ENCODE assay signal across 1 cellular context in genomic region chr14:35403397-35404245, GRCh38.
TF ChIP-seq lines count a peak whose summit lies in the region.

No MANE protein-coding gene starts in this region.

TF ChIP-seq in GM12878, 131 proteins besides CTCF, POLR2A, EP300 and RAD21 (continued from another document and continues in another):
- TF ChIP-seq ZBTB33 (IDR thresholded peaks at IDR 0.05): no peak
- peak; percentile 84 to 87 for TF ChIP-seq IKZF2 (IDR thresholded peaks at IDR 0.05)
- no peak for TF ChIP-seq EZH2 (IDR thresholded peaks at IDR 0.05; ENCODE audit: borderline replicate concordance, control insufficient read depth, low read depth, low read length)
- no peak for TF ChIP-seq ZBTB40 (IDR thresholded peaks at IDR 0.05; ENCODE audit: borderline replicate concordance)
- no peak for TF ChIP-seq BRCA1 (IDR thresholded peaks at IDR 0.05; ENCODE audit: low read depth, low read length)
- no peak for TF ChIP-seq NR2C2 (IDR thresholded peaks at IDR 0.05; ENCODE audit: borderline replicate concordance, control insufficient read depth, insufficient read length, low read depth)
- peak; percentile 84 for TF ChIP-seq DPF2 (IDR thresholded peaks at IDR 0.05)
- no peak for TF ChIP-seq ZNF274 (IDR thresholded peaks at IDR 0.05; ENCODE audit: insufficient read depth, insufficient read length)
- TF ChIP-seq PRDM15 (CRISPR knock-in tag; IDR thresholded peaks at IDR 0.05): no peak
- TF ChIP-seq NRF1 (conservative IDR thresholded peaks at IDR 0.05; ENCODE audit: low read depth, low read length): peak; percentile 26; the same call in 1 of the 2 replicates
- no peak for TF ChIP-seq CHD1 (IDR thresholded peaks at IDR 0.05; ENCODE audit: low read depth, low read length)
- TF ChIP-seq SP1 (IDR thresholded peaks at IDR 0.05; ENCODE audit: low read depth, low read length): peak; percentile 72
- peak; percentile 72 for TF ChIP-seq BACH1 (IDR thresholded peaks at IDR 0.05; ENCODE audit: borderline replicate concordance)
- TF ChIP-seq CREB1 (IDR thresholded peaks at IDR 0.05; ENCODE audit: low read depth): peak; percentile 50; the same call in 1 of the 2 replicates
- no peak for TF ChIP-seq KLF5 (IDR thresholded peaks at IDR 0.05; ENCODE audit: partially characterized antibody)
- TF ChIP-seq PBX3 (IDR thresholded peaks at IDR 0.05; ENCODE audit: insufficient replicate concordance, low read depth, low read length): no peak
- TF ChIP-seq RFX5 (IDR thresholded peaks at IDR 0.05; ENCODE audit: low read depth, low read length): no peak
- peak; percentile 83 for TF ChIP-seq IKZF1 (conservative IDR thresholded peaks at IDR 0.05)
- TF ChIP-seq PAX8 (IDR thresholded peaks at IDR 0.05): no peak
- peak; percentile 27; the same call in 1 of the 2 replicates for TF ChIP-seq TCF3 (IDR thresholded peaks at IDR 0.05; ENCODE audit: borderline replicate concordance, insufficient read depth, low read depth, low read length)
- no peak for TF ChIP-seq NR2C1 (IDR thresholded peaks at IDR 0.05)
- TF ChIP-seq SMC3 (IDR thresholded peaks at IDR 0.05; ENCODE audit: borderline replicate concordance, low read length): no peak
- peak; percentile 78 for TF ChIP-seq MXI1 (IDR thresholded peaks at IDR 0.05; ENCODE audit: low read depth, low read length)
- no peak for TF ChIP-seq SIX5 (IDR thresholded peaks at IDR 0.05; ENCODE audit: low read depth, low read length, severe bottlenecking)
- TF ChIP-seq CBX3 (IDR thresholded peaks at IDR 0.05; ENCODE audit: borderline replicate concordance, low read depth): no peak
- TF ChIP-seq RELB (IDR thresholded peaks at IDR 0.05; ENCODE audit: low read depth): peak; percentile 98
- no peak for TF ChIP-seq USF1 (IDR thresholded peaks at IDR 0.05; ENCODE audit: borderline replicate concordance, extremely low read length, insufficient read depth, low read depth, low read length)
- TF ChIP-seq E4F1 (IDR thresholded peaks at IDR 0.05; ENCODE audit: borderline replicate concordance, partially characterized antibody): no peak
- TF ChIP-seq ZNF24 (IDR thresholded peaks at IDR 0.05): peak; percentile 89
- peak; percentile 75; the same call in 1 of the 2 replicates for TF ChIP-seq FOXM1 (IDR thresholded peaks at IDR 0.05; ENCODE audit: low read depth, low read length)
- no peak; the same call in 1 of the 2 replicates for TF ChIP-seq TAF1 (IDR thresholded peaks at IDR 0.05; ENCODE audit: borderline replicate concordance, low read depth, low read length)
- no peak for TF ChIP-seq KDM1A (IDR thresholded peaks at IDR 0.05; ENCODE audit: borderline replicate concordance)
- TF ChIP-seq IRF4 (IDR thresholded peaks at IDR 0.05; ENCODE audit: low read depth, low read length): peak; percentile 45; the same call in 1 of the 2 replicates
- TF ChIP-seq ATF2 (IDR thresholded peaks at IDR 0.05; ENCODE audit: low read length): no peak; the same call in 1 of the 2 replicates
- TF ChIP-seq MYC (IDR thresholded peaks at IDR 0.05; ENCODE audit: insufficient read depth, insufficient read length, insufficient replicate concordance, low read length, severe bottlenecking): peak; percentile 30
- no peak for TF ChIP-seq ZBTB11 (CRISPR knock-in tag; IDR thresholded peaks at IDR 0.05)
- TF ChIP-seq ZNF217 (IDR thresholded peaks at IDR 0.05): no peak
- no peak for TF ChIP-seq ETV6 (conservative IDR thresholded peaks at IDR 0.05 in 1 of 2, IDR thresholded peaks at IDR 0.05 in 1 of 2; ENCODE audit: borderline replicate concordance in 1 of 2, low read depth in 1 of 2)
- no peak for TF ChIP-seq HCFC1 (IDR thresholded peaks at IDR 0.05; ENCODE audit: low read length)
